8 cellular contexts compared by ENCODE assay signal in genomic region chr19:40465025-40465780, GRCh38. TPM values are rescaled to one million over a fixed set of nuclear protein-coding genes. Genes with fewer than 3 reads are reported as not detected.
DNase-seq lines count a peak whose midpoint lies in the region; ATAC-seq and TF ChIP-seq lines count a peak whose summit lies in the region.

Gene BLVRB, minus strand, starts transcription at chr19:40465745. Its CDS starts 57 bp downstream, at chr19:40465688.

- no peak within 1 kb of the TSS for H2BK15ac ChIP-seq in H9 (ENCODE audit: low read depth, low read length)

- CTCF ChIA-PET in Calu3 (lab: Charles Lee): interaction anchor here (0.6 to 3.8 kb wide), 18 partner anchors 18 to 678 kb away, joined by 3 to 29 read pairs (median 4); partner anchors contain the start of gene SERTAD1

- H3K23ac ChIP-seq in H9 (ENCODE audit: insufficient read length, low read depth, low read length): no peak within 1 kb of the TSS

- no peak within 1 kb of the TSS for H2BK12ac ChIP-seq in H9 (ENCODE audit: insufficient read length, low read depth, low read length)

- H3K4me3 ChIP-seq in choroid plexus epithelial cell (ENCODE audit: low read depth, low read length) (peak within 1 kb of the TSS; percentile 75), lower leg skin (ENCODE audit: low read depth, poor library complexity, severe bottlenecking) (peak within 1 kb of the TSS; percentile 43)

- intact Hi-C loops in Calu3 (cut with micrococcal nuclease; ENCODE audit: unreplicated experiment) (loop anchor here (10.0 kb wide), 1 partner anchor 130 kb away; no protein-coding TSS in a partner anchor), lower leg skin (cut with DNase I; ENCODE audit: low total_unique reads) (loop anchor here (10.0 kb wide), 1 partner anchor 170 kb away; no protein-coding TSS in a partner anchor)

- no peak for DNase-seq in Calu3
- DNase-seq in H9: no peak
- DNase-seq in SIG-M5 treated with dmso at 0.1 percent for 504 hours (lab: John Stamatoyannopoulos, UW; ENCODE audit: unreplicated experiment): peak; percentile 93
- peak; percentile 75 for DNase-seq in choroid plexus epithelial cell (ENCODE audit: low read depth)
- DNase-seq in lower leg skin (ENCODE audit: low spot score in 2 of 2): peak in 1 of 2 donors; percentile 53
- DNase-seq in cortex of kidney (lab: John Stamatoyannopoulos, UW): no peak

- H3K56ac ChIP-seq in H9 (ENCODE audit: insufficient read length, low read depth, low read length): no peak within 1 kb of the TSS

- no peak within 1 kb of the TSS for H3K27ac ChIP-seq in H9 (ENCODE audit: insufficient read length, low read depth, low read length)
- H3K27ac ChIP-seq in temporal lobe (ENCODE audit: low read depth, low read length): peak within 1 kb of the TSS; percentile 77

- BruUV-seq in Calu3 (replicated peaks; lab: Mats Ljungman, UMichigan): TSS peak; percentile 85

- H3K23me2 ChIP-seq in H9 (ENCODE audit: insufficient read length, low read depth, low read length, poor library complexity, severe bottlenecking): no peaks in the 10 kb centered on the region

- H3K79me2 ChIP-seq in H9 (ENCODE audit: insufficient read depth, low read length): no peaks in the 10 kb centered on the region

- no peak within 1 kb of the TSS for H4K5ac ChIP-seq in H9 (ENCODE audit: insufficient read length, low read depth, low read length)

- H3K27ac Mint-ChIP-seq in Calu3 (ENCODE audit: unreplicated experiment) (peak within 1 kb of the TSS; percentile 83), H9 (peak within 1 kb of the TSS; percentile 18 to 87 (median 37); a peak in 2 of 7 replicates)

- no peaks in the 10 kb centered on the region; the same call in 1 of the 2 replicates for H3K4me1 ChIP-seq in H9 (ENCODE audit: insufficient read depth, low read length)

- H2AK5ac ChIP-seq in H9 (ENCODE audit: insufficient read length, low read length): no peak within 1 kb of the TSS

- H4K91ac ChIP-seq in H9 (ENCODE audit: insufficient read length, low read depth, low read length): no peak within 1 kb of the TSS

- no peaks in the 10 kb centered on the region for H4K20me1 ChIP-seq in H9 (ENCODE audit: control insufficient read depth, insufficient read depth, insufficient read length)

- H3K4me1 Mint-ChIP-seq in Calu3 (ENCODE audit: low read depth, unreplicated experiment) (peaks cover 32% of the 10 kb centered on the region), H9 (peaks cover 14 to 18% of the 10 kb centered on the region in 2 experiments)

- H3K4me2 ChIP-seq in H9 (ENCODE audit: insufficient read depth, insufficient read length, low read length): peak within 1 kb of the TSS; percentile 62

- no peaks in the 10 kb centered on the region for H3K9me3 ChIP-seq in H9 (ENCODE audit: control insufficient read depth, low read depth, low read length)

- no peak within 1 kb of the TSS for H2BK5ac ChIP-seq in H9 (ENCODE audit: insufficient read length, low read length)

- no peak within 1 kb of the TSS for H4K8ac ChIP-seq in H9 (replicated peaks; ENCODE audit: insufficient read length, low read depth, low read length)

- H2BK20ac ChIP-seq in H9 (ENCODE audit: low read depth, low read length, poor library complexity, severe bottlenecking): no peak within 1 kb of the TSS

- WGBS in H9 (ENCODE audit: extremely low coverage, insufficient read length, low lambda C conversion rate): no CpG with 5 or more reads among the region's 32 CpGs
- WGBS in lower leg skin, 2 donors: 5 to 6% methylated on average over 15 to 22 of the region's 32 CpGs

- H3K18ac ChIP-seq in H9 (ENCODE audit: insufficient read length, low read depth, low read length): no peak within 1 kb of the TSS

- H2BK120ac ChIP-seq in H9 (ENCODE audit: low read depth, low read length, poor library complexity, severe bottlenecking): no peak within 1 kb of the TSS

- H3K79me1 ChIP-seq in H9 (ENCODE audit: insufficient read depth, low read depth, low read length, poor library complexity, severe bottlenecking): no peaks in the 10 kb centered on the region

- H3K9ac ChIP-seq in H9 (ENCODE audit: extremely low read depth, insufficient read length, low read length): peak within 1 kb of the TSS; percentile 33

- H3K14ac ChIP-seq in H9 (ENCODE audit: insufficient read depth, low read length): no peak within 1 kb of the TSS; the same call in 1 of the 2 replicates

- H3K27me3 Mint-ChIP-seq in Calu3 (ENCODE audit: unreplicated experiment): peaks cover 17% of the 10 kb centered on the region
- H3K27me3 Mint-ChIP-seq in H9 (ENCODE audit: low read depth): peaks cover 41% of the 10 kb centered on the region

- H3K27me3 ChIP-seq in H9 (ENCODE audit: insufficient read depth, low read length): peaks cover 11% of the 10 kb centered on the region; the same call in 1 of the 2 replicates

- no peak within 1 kb of the TSS for H2AFZ ChIP-seq in H9 (ENCODE audit: low read length)

- no peak for ATAC-seq in HG03135 (IDR thresholded peaks at IDR 0.05; ENCODE audit: unreplicated experiment)

- H3T11ph ChIP-seq in H9 (ENCODE audit: low read length): no peak within 1 kb of the TSS

- TF ChIP-seq POLR2A in lower leg skin (IDR thresholded peaks at IDR 0.05): peak in 1 of 2 donors; percentile 65

- no peak within 1 kb of the TSS for H3K4ac ChIP-seq in H9 (ENCODE audit: low read depth, low read length)

- H3K4me3 Mint-ChIP-seq in Calu3 (ENCODE audit: low read depth, unreplicated experiment) (peak within 1 kb of the TSS; percentile 99), H9 (peak within 1 kb of the TSS; percentile 79 to 83)

- H3K9me3 Mint-ChIP-seq in Calu3 (ENCODE audit: low read depth, unreplicated experiment) (no peaks in the 10 kb centered on the region), H9 (peaks cover 0 to 5% of the 10 kb centered on the region in 2 experiments; a peak in 3 of 5 replicates)

- H3K36me3 Mint-ChIP-seq in Calu3 (ENCODE audit: insufficient read depth, unreplicated experiment) (peaks cover 25% of the 10 kb centered on the region), H9 (ENCODE audit: insufficient read depth in 1 of 3, low read depth in 3 of 3) (peaks cover 0 to 4% (median 0%) of the 10 kb centered on the region in 3 experiments; a peak in 1 of 7 replicates)

- no peak for TF ChIP-seq CTCF in Calu3 (IDR thresholded peaks at IDR 0.05; ENCODE audit: unreplicated experiment)
- TF ChIP-seq CTCF in H9 (conservative IDR thresholded peaks at IDR 0.05): no peak
- no peak for TF ChIP-seq CTCF in choroid plexus epithelial cell (conservative IDR thresholded peaks at IDR 0.05; ENCODE audit: low read depth, low read length)
- no peak for TF ChIP-seq CTCF in lower leg skin (IDR thresholded peaks at IDR 0.05)

RNA-seq across cellular contexts. Expression of gene BLVRB, which starts in this region (rescaled TPM):
- total RNA-seq in Calu3 (2022) (107 and 118 TPM in 2 replicates), H9 (2021) (27.9 and 30.4 TPM in 2 replicates), lower leg skin (100 to 1,000 TPM; 139 to 161 (median 154) TPM), temporal lobe (17.5 TPM)

Comparison
In these comparisons a context has a peak if more than half of its experiments do, and no peak if none do; other contexts are left out.
1. DNase-seq: peak in SIG-M5 treated with dmso at 0.1 percent for 504 hours (single experiment) and choroid plexus epithelial cell (single experiment); none in Calu3 (single experiment), H9 (single experiment) and cortex of kidney (single experiment).